In genomic region chr11:95363710-95364109, GRCh38 we compare ENCODE assay signal across 10 cellular contexts.
DNase-seq lines count a peak whose midpoint lies in the region; ATAC-seq and TF ChIP-seq lines count a peak whose summit lies in the region.
"Had no signal": no experiment of that assay in that cellular context is flagged by ENCODE, and none has a peak within 500 bp of the region (broad histone marks: within the 10 kb centered on the region; RNA-seq: fewer than 3 reads in every experiment).

No MANE protein-coding gene starts in this region.

- H3K27me3 ChIP-seq in ascending aorta (no peaks in the 10 kb centered on the region), MM.1S (replicated peaks; ENCODE audit: insufficient read depth, low read length) (no peaks in the 10 kb centered on the region)

- no peak overlapping the region for H3K4me3 ChIP-seq in ascending aorta
- H3K4me3 ChIP-seq in MM.1S (ENCODE audit: low read length): no peak overlapping the region

- DNase-seq in DMS153 (lab: John Stamatoyannopoulos, UW) (peak; percentile 19), NCI-H1105 (lab: John Stamatoyannopoulos, UW) (peak; percentile 12), NCI-H82 (lab: John Stamatoyannopoulos, UW) (peak; percentile 88), islet precursor cell (peak; percentile 83), ascending aorta (ENCODE audit: low spot score in 2 of 2) (no peak), MM.1S (no peak)
- DNase-seq: NCI-H1694; stimulated activated naive CD8-positive, alpha-beta T cell treated with anti-CD3 and anti-CD28 coated beads, Interleukin-15, Interleukin-2, amounts not matched to agents 100 U/mL and 50 U/mL, for 24 hours had no signal

- intact Hi-C loops in ascending aorta (cut with DNase I): loop anchor here (5.0 kb wide), 1 partner anchor 131 kb away; the partner anchor contains the start of gene SESN3

- H3K4me1 ChIP-seq in ascending aorta (peaks cover 0 to 36% of the 10 kb centered on the region in 2 donors), MM.1S (ENCODE audit: low read length) (no peaks in the 10 kb centered on the region)

- H3K36me3 ChIP-seq in ascending aorta: no peaks in the 10 kb centered on the region
- H3K36me3 ChIP-seq in MM.1S (replicated peaks; ENCODE audit: insufficient read depth, low read length): no peaks in the 10 kb centered on the region

- no peaks in the 10 kb centered on the region for H3K79me2 ChIP-seq in MM.1S (ENCODE audit: low read length)

- no peaks in the 10 kb centered on the region for H3K9me3 ChIP-seq in ascending aorta
- no peaks in the 10 kb centered on the region for H3K9me3 ChIP-seq in MM.1S (replicated peaks; ENCODE audit: insufficient read depth, low read length)

- H3K27ac ChIP-seq in ascending aorta (no peak overlapping the region), MM.1S (ENCODE audit: low read length) (no peak overlapping the region)

- H4K20me1 ChIP-seq in MM.1S (ENCODE audit: insufficient read depth, low read length): no peaks in the 10 kb centered on the region

- no peak for TF ChIP-seq CTCF in ascending aorta (IDR thresholded peaks at IDR 0.05)
- TF ChIP-seq CTCF in MM.1S (IDR thresholded peaks at IDR 0.05; ENCODE audit: low read length): no peak

- no peak overlapping the region for H3K9ac ChIP-seq in MM.1S (ENCODE audit: low read length)

- ATAC-seq in HG03571 (IDR thresholded peaks at IDR 0.05; ENCODE audit: unreplicated experiment): no peak
- no peak for ATAC-seq in HG03521 (IDR thresholded peaks at IDR 0.05; ENCODE audit: unreplicated experiment)
- ATAC-seq: stimulated activated naive CD8-positive, alpha-beta T cell treated with anti-CD3 and anti-CD28 coated beads, Interleukin-15, Interleukin-2, amounts not matched to agents 100 U/mL and 50 U/mL, for 24 hours had no signal

- H2AFZ ChIP-seq in MM.1S (ENCODE audit: low read length): no peak overlapping the region

- H3K4me2 ChIP-seq in MM.1S (ENCODE audit: low read depth, low read length): no peak overlapping the region

- no peaks in the 10 kb centered on the region for H3F3A ChIP-seq in MM.1S (ENCODE audit: insufficient read depth, low read length)

- H3K9me2 ChIP-seq in MM.1S (replicated peaks; ENCODE audit: insufficient read depth, low read length): no peaks in the 10 kb centered on the region

Comparison
In these comparisons a context has a peak if more than half of its experiments do, and no peak if none do; other contexts are left out.
1. DNase-seq: peak in DMS153 (single experiment), NCI-H1105 (single experiment), NCI-H82 (single experiment) and islet precursor cell (single experiment); none in ascending aorta (0 of 2) and MM.1S (single experiment).